In the genomic region with DNA sequence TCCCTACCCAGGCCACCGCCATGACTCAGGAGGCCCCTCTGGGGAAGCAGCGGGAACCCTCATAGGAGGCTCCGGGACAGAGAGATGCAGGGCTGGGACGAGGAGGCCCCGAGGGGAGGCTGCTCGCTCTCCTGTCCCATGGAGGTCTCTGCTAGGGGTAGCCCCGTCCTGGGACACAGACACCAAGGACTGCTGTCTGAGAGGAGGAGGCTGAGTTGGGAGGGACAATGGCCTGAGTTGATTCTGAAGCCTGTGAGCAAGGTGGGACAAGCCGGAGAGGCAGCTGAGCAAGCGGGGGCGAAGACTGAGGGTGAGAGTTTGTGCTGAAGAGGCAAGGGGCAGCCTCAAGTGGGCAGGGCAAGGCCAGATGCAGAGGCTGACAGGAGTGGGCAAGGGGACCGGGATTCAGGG, we compare ENCODE assay signal across 19 cellular contexts. TPM values are rescaled to one million over a fixed set of nuclear protein-coding genes. Genes with fewer than 3 reads are reported as not detected.
DNase-seq lines count a peak whose midpoint lies in the region; ATAC-seq and TF ChIP-seq lines count a peak whose summit lies in the region.
"Had no signal": no experiment of that assay in that cellular context is flagged by ENCODE, and none has a peak within 500 bp of the region (broad histone marks: within the 10 kb centered on the region; RNA-seq: fewer than 3 reads in every experiment).

No MANE protein-coding gene starts in this region.

- H3K9me3 Mint-ChIP-seq in HFFc6 (no peaks in the 10 kb centered on the region), neural progenitor cell (no peaks in the 10 kb centered on the region)
- H3K9me3 Mint-ChIP-seq in dendritic cell treated with granulocyte-macrophage colony-stimulating factor and Interleukin-4, amounts not matched to agents 40 ng/mL and 50 ng/mL, for 4 days = no peaks in the 10 kb centered on the region

- no peaks in the 10 kb centered on the region; the same call in 1 of the 2 replicates for H3K27me3 Mint-ChIP-seq in HFFc6 (ENCODE audit: insufficient read depth)
- no peaks in the 10 kb centered on the region for H3K27me3 Mint-ChIP-seq in dendritic cell treated with granulocyte-macrophage colony-stimulating factor and Interleukin-4, amounts not matched to agents 40 ng/mL and 50 ng/mL, for 4 days
- peaks cover 8% of the 10 kb centered on the region for H3K27me3 Mint-ChIP-seq in neural progenitor cell (ENCODE audit: insufficient read depth, low read depth)

- H3K9me3 ChIP-seq in BLaER1 (no peaks in the 10 kb centered on the region), neural progenitor cell (ENCODE audit: low read depth) (no peaks in the 10 kb centered on the region), heart right ventricle (no peaks in the 10 kb centered on the region), breast epithelium (no peaks in the 10 kb centered on the region), osteoblast (ENCODE audit: low read depth, low read length) (no peaks in the 10 kb centered on the region)
- H3K9me3 ChIP-seq: adrenal gland, pancreas, SK-N-SH, tibial nerve had no signal

- H3K4me3 Mint-ChIP-seq in HFFc6 (no peak overlapping the region), neural progenitor cell (no peak overlapping the region)
- no peak overlapping the region for H3K4me3 Mint-ChIP-seq in dendritic cell treated with granulocyte-macrophage colony-stimulating factor and Interleukin-4, amounts not matched to agents 40 ng/mL and 50 ng/mL, for 4 days

- H3K4me1 ChIP-seq in BLaER1 (peaks cover 88% of the 10 kb centered on the region), neural progenitor cell (peaks cover 33% of the 10 kb centered on the region), heart right ventricle (peaks cover 0 to 41% (median 25%) of the 10 kb centered on the region in 9 donors), breast epithelium (peaks cover 0 to 6% of the 10 kb centered on the region in 2 donors), osteoblast (ENCODE audit: insufficient read depth, low read length) (peaks cover 26% of the 10 kb centered on the region)

- 0 out of 2 replicates have a peak overlapping the region, but pooled peaks have one; percentile 84 for H3K4me2 ChIP-seq in BLaER1
- peak overlapping the region; percentile 76 for H3K4me2 ChIP-seq in neural progenitor cell
- no peak overlapping the region for H3K4me2 ChIP-seq in osteoblast (ENCODE audit: insufficient read depth, low read length)
- H3K4me2 ChIP-seq: SK-N-SH had no signal

- H3K36me3 ChIP-seq in BLaER1 (no peaks in the 10 kb centered on the region), neural progenitor cell (no peaks in the 10 kb centered on the region), heart right ventricle (no peaks in the 10 kb centered on the region), breast epithelium (no peaks in the 10 kb centered on the region), osteoblast (ENCODE audit: insufficient read depth, low read length) (no peaks in the 10 kb centered on the region)
- H3K36me3 ChIP-seq: adrenal gland, pancreas, tibial nerve had no signal

- H2AFZ ChIP-seq in neural progenitor cell (replicated peaks) (no peak overlapping the region), osteoblast (ENCODE audit: low read length) (no peak overlapping the region)

- no peak overlapping the region for H3K4me3 ChIP-seq in BLaER1
- no peak overlapping the region for H3K4me3 ChIP-seq in neural progenitor cell
- H3K4me3 ChIP-seq in foreskin fibroblast (ENCODE audit: low read depth in 1 of 2, low read length in 2 of 2) = no peak overlapping the region
- H3K4me3 ChIP-seq in heart right ventricle = no peak overlapping the region
- no peak overlapping the region for H3K4me3 ChIP-seq in breast epithelium
- no peak overlapping the region for H3K4me3 ChIP-seq in osteoblast (ENCODE audit: insufficient read depth, low read length)
- H3K4me3 ChIP-seq: adrenal gland, pancreas, tibial nerve had no signal

- no peaks in the 10 kb centered on the region for H3K27me3 ChIP-seq in BLaER1
- no peaks in the 10 kb centered on the region for H3K27me3 ChIP-seq in neural progenitor cell
- H3K27me3 ChIP-seq in heart right ventricle = no peaks in the 10 kb centered on the region
- no peaks in the 10 kb centered on the region for H3K27me3 ChIP-seq in breast epithelium
- H3K27me3 ChIP-seq in osteoblast (ENCODE audit: insufficient read depth, low read length) = no peaks in the 10 kb centered on the region
- H3K27me3 ChIP-seq: adrenal gland, pancreas had no signal

- peaks cover 23% of the 10 kb centered on the region for H3K4me1 Mint-ChIP-seq in HFFc6 (ENCODE audit: low read depth)
- H3K4me1 Mint-ChIP-seq in dendritic cell treated with granulocyte-macrophage colony-stimulating factor and Interleukin-4, amounts not matched to agents 40 ng/mL and 50 ng/mL, for 4 days (ENCODE audit: low read depth) = peaks cover 79% of the 10 kb centered on the region
- peaks cover 57% of the 10 kb centered on the region for H3K4me1 Mint-ChIP-seq in neural progenitor cell

- no peak for ATAC-seq in heart right ventricle
- ATAC-seq: activated CD4-positive, CD25-positive, alpha-beta regulatory T cell treated with anti-CD3 and anti-CD28 coated beads, Interleukin-2, amount 50 U/mL, for 24 hours; pancreas; stimulated activated naive CD8-positive, alpha-beta T cell treated with anti-CD3 and anti-CD28 coated beads, Interleukin-15, Interleukin-2, amounts not matched to agents 100 U/mL and 50 U/mL, for 24 hours had no signal

- TF ChIP-seq POLR2A in breast epithelium (IDR thresholded peaks at IDR 0.05) = no peak

- intact Hi-C loops in dendritic cell treated with granulocyte-macrophage colony-stimulating factor and Interleukin-4, amounts not matched to agents 40 ng/mL and 50 ng/mL, for 4 days (cut with micrococcal nuclease) = loop anchor here (10.0 kb wide), 1 partner anchor 152 kb away; the partner anchor contains the start of gene DENND4B
- intact Hi-C loops in heart right ventricle (cut with DNase I) (loop anchor here in 4 of 10 donors (5.0 to 10.0 kb wide), 3 partner anchors 152 to 195 kb away; partner anchors contain the start of genes DENND4B (in 2 of the 4), CRTC2 (in 1 of the 4) and RAB13 (in 1 of the 4)), breast epithelium (cut with DNase I; ENCODE audit: low total_unique reads) (loop anchor here (10.0 kb wide), 1 partner anchor 182 kb away; the partner anchor contains the start of gene JTB)

- no peaks in the 10 kb centered on the region for H3K79me2 ChIP-seq in neural progenitor cell (ENCODE audit: low read depth)
- H3K79me2 ChIP-seq in osteoblast (ENCODE audit: insufficient read depth, low read length) = no peaks in the 10 kb centered on the region

- peak overlapping the region; percentile 60; the same call in 1 of the 2 replicates for H3K27ac ChIP-seq in BLaER1
- no peak overlapping the region for H3K27ac ChIP-seq in neural progenitor cell
- H3K27ac ChIP-seq in heart right ventricle = no peak overlapping the region
- no peak overlapping the region for H3K27ac ChIP-seq in breast epithelium
- H3K27ac ChIP-seq in osteoblast (ENCODE audit: low read depth, low read length) = no peak overlapping the region
- H3K27ac ChIP-seq: adrenal gland, epithelial cell of prostate, pancreas, tibial nerve had no signal

- no peak for TF ChIP-seq CTCF in HFFc6 (IDR thresholded peaks at IDR 0.05)
- TF ChIP-seq CTCF in neural progenitor cell (IDR thresholded peaks at IDR 0.05) = no peak
- no peak for TF ChIP-seq CTCF in foreskin fibroblast (IDR thresholded peaks at IDR 0.05; ENCODE audit: low read depth, low read length)
- no peak for TF ChIP-seq CTCF in heart right ventricle (IDR thresholded peaks at IDR 0.05)
- no peak for TF ChIP-seq CTCF in breast epithelium (IDR thresholded peaks at IDR 0.05)
- no peak for TF ChIP-seq CTCF in osteoblast (IDR thresholded peaks at IDR 0.05; ENCODE audit: extremely low read depth, low read depth, low read length)

- H4K20me1 ChIP-seq in BLaER1 (no peaks in the 10 kb centered on the region), neural progenitor cell (ENCODE audit: low read depth) (peaks cover 33% of the 10 kb centered on the region), osteoblast (ENCODE audit: insufficient read depth, low read length) (peaks cover 4% of the 10 kb centered on the region)

- H3F3A ChIP-seq in neural progenitor cell (ENCODE audit: low read depth) = peaks cover 17% of the 10 kb centered on the region

- DNase-seq in HFFc6 = no peak
- DNase-seq in neural progenitor cell (ENCODE audit: low spot score) = peak; percentile 23
- DNase-seq in foreskin fibroblast = no peak
- DNase-seq in heart right ventricle = no peak
- DNase-seq in breast epithelium (ENCODE audit: low spot score in 2 of 2) = no peak
- DNase-seq in osteoblast (ENCODE audit: insufficient read length, low spot score, missing footprints) = no peak
- DNase-seq: adrenal gland; NCI-H1436; NCI-H526 treated with DMSO at 0.1 percent for 48 hours; RPMI8226; SK-N-SH; stimulated activated CD4-positive, alpha-beta T cell treated with anti-CD3 and anti-CD28 coated beads, Interleukin-2, amount 100 ng/mL, for 48 hours; stimulated activated naive CD8-positive, alpha-beta T cell treated with anti-CD3 and anti-CD28 coated beads, Interleukin-15, Interleukin-2, amounts not matched to agents 100 U/mL and 50 U/mL, for 24 hours had no signal

- H3K36me3 Mint-ChIP-seq in HFFc6 (ENCODE audit: low read depth) (no peaks in the 10 kb centered on the region), neural progenitor cell (peaks cover 6% of the 10 kb centered on the region)
- no peaks in the 10 kb centered on the region for H3K36me3 Mint-ChIP-seq in dendritic cell treated with granulocyte-macrophage colony-stimulating factor and Interleukin-4, amounts not matched to agents 40 ng/mL and 50 ng/mL, for 4 days (ENCODE audit: low read depth)

- H3K27ac Mint-ChIP-seq in HFFc6 = peak overlapping the region; percentile 9; the same call in 1 of the 2 replicates
- H3K27ac Mint-ChIP-seq in dendritic cell treated with granulocyte-macrophage colony-stimulating factor and Interleukin-4, amounts not matched to agents 40 ng/mL and 50 ng/mL, for 4 days = peak overlapping the region; percentile 90
- H3K27ac Mint-ChIP-seq in neural progenitor cell = peak overlapping the region; percentile 96

- 95 to 96% methylated on average over 11 of the region's 11 CpGs for WGBS in heart right ventricle, 2 donors

- no peak overlapping the region for H3K9ac ChIP-seq in BLaER1
- no peak overlapping the region for H3K9ac ChIP-seq in neural progenitor cell
- H3K9ac ChIP-seq: SK-N-SH had no signal

RNA-seq across cellular contexts. Expression of gene SLC27A3, which starts 17.4 kb away (rescaled TPM):
- total RNA-seq in HFFc6 (2021; fragmentation: NEBNext Ultra II Directional; extraction: Animal tissue kit (Norgen Biotek cat#: 25700)) = 1 to 10 TPM; 5.0 to 7.0 (median 6.1) TPM
- 8.2 and 10.1 TPM in 2 replicates for total RNA-seq in neural progenitor cell (ENCODE audit: low replicate concordance)
- total RNA-seq in heart right ventricle = 10 to 100 TPM in 2 of 10 donors, 1 to 10 TPM in 8; 5.9 to 16.0 (median 8.9) TPM
- polyA plus RNA-seq in heart right ventricle = 10 to 100 TPM; 26.7 to 43.8 TPM
- total RNA-seq in breast epithelium = 10 to 100 TPM; 23.0 to 36.2 (median 31.5) TPM
- total RNA-seq in osteoblast = 9.4 and 13.8 TPM in 2 replicates

Comparison
In these comparisons a context has a peak if more than half of its experiments do, and no peak if none do; other contexts are left out.
1. H3K27ac Mint-ChIP-seq: peak in every context shown above with its lines; median percentile 96 in neural progenitor cell; 90 in dendritic cell treated with granulocyte-macrophage colony-stimulating factor and Interleukin-4, amounts not matched to agents 40 ng/mL and 50 ng/mL, for 4 days; 9 in HFFc6.